In the genomic region with DNA sequence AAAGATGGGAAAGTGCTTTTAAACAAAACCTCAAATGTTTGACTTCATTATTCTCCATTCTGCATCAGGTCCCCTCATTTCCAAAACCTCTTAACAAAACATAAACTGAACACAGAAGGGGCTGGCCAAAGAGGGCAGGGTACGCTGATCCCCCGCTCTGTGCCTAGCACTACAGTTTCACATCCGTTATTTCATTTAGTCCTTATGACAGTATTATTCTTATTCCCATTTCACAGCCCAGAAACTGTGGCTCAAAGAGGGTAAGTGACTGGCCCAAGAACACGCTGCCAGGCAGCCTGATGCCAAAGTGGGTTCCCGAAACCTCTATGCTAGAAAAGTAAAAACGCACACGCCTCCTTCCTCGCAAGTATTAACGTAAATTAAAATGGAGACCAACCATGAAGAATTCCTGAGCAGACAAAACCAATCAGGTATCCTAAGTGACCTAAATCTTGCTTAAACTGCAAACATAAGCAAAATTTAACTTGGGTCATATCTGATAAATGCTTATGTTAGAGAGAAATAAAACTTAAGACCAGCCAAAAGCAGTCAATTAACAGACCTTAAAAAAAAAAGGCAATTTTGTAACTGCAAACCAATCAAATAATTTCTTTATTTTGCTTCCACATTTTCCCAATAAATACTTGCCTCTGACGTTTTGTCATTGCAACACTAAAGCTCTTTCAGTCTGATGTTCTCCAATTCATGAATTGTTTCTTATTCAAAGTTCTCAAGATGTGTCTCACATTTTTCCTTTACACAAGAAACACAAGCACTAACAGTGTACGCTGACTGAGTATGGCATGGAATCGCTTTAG, we compare ENCODE assay signal across 8 cellular contexts. TPM values are rescaled to one million over a fixed set of nuclear protein-coding genes. Genes with fewer than 3 reads are reported as not detected.
DNase-seq lines count a peak whose midpoint lies in the region; ATAC-seq lines count a peak whose summit lies in the region.

No MANE protein-coding gene starts in this region.

- H3K27ac Mint-ChIP-seq in activated T-helper 17 cell treated with anti-CD3 and anti-CD28 coated beads, Interleukin-2, amount 50 U/mL, for 72 hours = peak overlapping the region; percentile 92
- peak overlapping the region; percentile 2 to 35 for H3K27ac Mint-ChIP-seq in stimulated activated naive CD8-positive, alpha-beta T cell treated with anti-CD3 and anti-CD28 coated beads, Interleukin-15, amount 100 ng/mL, for 72 hours

- peaks cover 6% of the 10 kb centered on the region for H3K36me3 Mint-ChIP-seq in activated T-helper 17 cell treated with anti-CD3 and anti-CD28 coated beads, Interleukin-2, amount 50 U/mL, for 72 hours (ENCODE audit: low read depth)

- H3K4me1 Mint-ChIP-seq in activated T-helper 17 cell treated with anti-CD3 and anti-CD28 coated beads, Interleukin-2, amount 50 U/mL, for 72 hours = peaks cover 30% of the 10 kb centered on the region
- peaks cover 45% of the 10 kb centered on the region for H3K4me1 Mint-ChIP-seq in stimulated activated naive CD8-positive, alpha-beta T cell treated with anti-CD3 and anti-CD28 coated beads, Interleukin-15, amount 100 ng/mL, for 72 hours

- H3K27me3 Mint-ChIP-seq in activated T-helper 17 cell treated with anti-CD3 and anti-CD28 coated beads, Interleukin-2, amount 50 U/mL, for 72 hours = no peaks in the 10 kb centered on the region
- H3K27me3 Mint-ChIP-seq in stimulated activated naive CD8-positive, alpha-beta T cell treated with anti-CD3 and anti-CD28 coated beads, Interleukin-15, amount 100 ng/mL, for 72 hours = no peaks in the 10 kb centered on the region

- DNase-seq in NCI-H2227 (lab: John Stamatoyannopoulos, UW; ENCODE audit: unreplicated experiment) = peak; percentile 22
- DNase-seq in NCI-H2227 treated with DMSO at 0.1 percent for 48 hours (lab: John Stamatoyannopoulos, UW) = no peak
- DNase-seq in inferior parietal cortex (ENCODE audit: extremely low spot score) = peak; percentile 30
- no peak for DNase-seq in stimulated activated naive CD8-positive, alpha-beta T cell treated with anti-CD3 and anti-CD28 coated beads, Interleukin-15, amount 100 ng/mL, for 72 hours
- no peak for DNase-seq in activated CD8-positive, alpha-beta memory T cell treated with anti-CD3 and anti-CD28 coated beads for 24 hours

- no peak for ATAC-seq in activated T-helper 17 cell treated with anti-CD3 and anti-CD28 coated beads, Interleukin-2, amount 50 U/mL, for 72 hours (replicated peaks)
- no peak for ATAC-seq in stimulated activated naive CD8-positive, alpha-beta T cell treated with anti-CD3 and anti-CD28 coated beads, Interleukin-15, amount 100 ng/mL, for 72 hours
- no peak for ATAC-seq in GM18861 (IDR thresholded peaks at IDR 0.05; ENCODE audit: unreplicated experiment)
- ATAC-seq in GM18517 (IDR thresholded peaks at IDR 0.05; ENCODE audit: unreplicated experiment) = no peak

- no peaks in the 10 kb centered on the region for H3K9me3 Mint-ChIP-seq in activated T-helper 17 cell treated with anti-CD3 and anti-CD28 coated beads, Interleukin-2, amount 50 U/mL, for 72 hours
- H3K9me3 Mint-ChIP-seq in stimulated activated naive CD8-positive, alpha-beta T cell treated with anti-CD3 and anti-CD28 coated beads, Interleukin-15, amount 100 ng/mL, for 72 hours = no peaks in the 10 kb centered on the region

- H3K4me3 Mint-ChIP-seq in activated T-helper 17 cell treated with anti-CD3 and anti-CD28 coated beads, Interleukin-2, amount 50 U/mL, for 72 hours = peak overlapping the region; percentile 91
- H3K4me3 Mint-ChIP-seq in stimulated activated naive CD8-positive, alpha-beta T cell treated with anti-CD3 and anti-CD28 coated beads, Interleukin-15, amount 100 ng/mL, for 72 hours = peak overlapping the region; percentile 93 to 95

RNA-seq across cellular contexts. Expression of gene CASP9, which starts 0.7 kb away (rescaled TPM):
- total RNA-seq in activated T-helper 17 cell treated with anti-CD3 and anti-CD28 coated beads, Interleukin-2, amount 50 U/mL, for 72 hours = 10 to 100 TPM; 17.1 to 17.9 TPM

RNA-seq across cellular contexts. Expression of gene DNAJC16, which starts 3.3 kb away (rescaled TPM):
- total RNA-seq in activated T-helper 17 cell treated with anti-CD3 and anti-CD28 coated beads, Interleukin-2, amount 50 U/mL, for 72 hours = 10 to 100 TPM in 1 of 2 donors, 1 to 10 TPM in 1; 8.6 to 10.0 TPM

RNA-seq across cellular contexts. Expression of gene CELA2B, which starts 47.4 kb away (rescaled TPM):
- total RNA-seq in activated T-helper 17 cell treated with anti-CD3 and anti-CD28 coated beads, Interleukin-2, amount 50 U/mL, for 72 hours = not detected

Comparison
In these comparisons a context has a peak if more than half of its experiments do, and no peak if none do; other contexts are left out.
1. DNase-seq: peak in NCI-H2227 (single experiment) and inferior parietal cortex (single experiment); none in NCI-H2227 treated with DMSO at 0.1 percent for 48 hours (single experiment), stimulated activated naive CD8-positive, alpha-beta T cell treated with anti-CD3 and anti-CD28 coated beads, Interleukin-15, amount 100 ng/mL, for 72 hours (0 of 2) and activated CD8-positive, alpha-beta memory T cell treated with anti-CD3 and anti-CD28 coated beads for 24 hours (single experiment).